Comparison of ENCODE assay signal across 9 cellular contexts in the genomic region with DNA sequence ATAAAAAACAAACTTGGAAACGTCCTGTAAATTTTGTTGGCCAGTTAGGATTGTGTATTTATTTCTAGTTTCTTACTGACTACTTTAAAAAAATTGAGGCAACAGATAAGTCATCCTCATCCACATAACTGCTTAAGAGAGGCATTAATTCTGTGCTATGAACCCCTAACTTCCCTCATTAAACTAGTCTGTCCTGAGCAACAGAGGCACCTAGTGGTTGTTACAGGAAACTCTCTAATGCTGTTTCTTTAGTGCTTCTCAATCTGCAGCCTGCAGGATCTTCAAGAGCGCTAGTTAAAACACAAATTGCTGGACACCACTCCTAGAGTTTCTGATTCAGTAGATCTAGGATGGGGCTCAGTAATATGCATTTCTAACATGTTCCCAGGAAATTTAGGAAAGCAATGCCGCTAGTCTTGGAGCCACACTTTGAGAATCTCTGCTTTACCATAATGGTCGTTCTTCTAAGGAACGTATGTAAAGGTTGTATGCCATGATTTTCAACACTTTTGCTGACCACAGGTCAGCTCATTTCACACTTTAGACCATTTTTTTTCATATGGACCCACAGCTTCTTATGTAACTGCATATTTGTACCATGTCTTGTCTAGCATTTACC.
A peak's percentile ranks its signal among the peaks of the same experiment; 100 is the strongest.
DNase-seq lines count a peak whose midpoint lies in the region; ATAC-seq and TF ChIP-seq lines count a peak whose summit lies in the region.
"Had no signal": no experiment of that assay in that cellular context is flagged by ENCODE, and none has a peak within 500 bp of the region (broad histone marks: within the 10 kb centered on the region; RNA-seq: fewer than 3 reads in every experiment).

No MANE protein-coding gene starts in this region.

- no peak overlapping the region for H3K4me3 Mint-ChIP-seq in CD8-positive, alpha-beta memory T cell

- no peaks in the 10 kb centered on the region for H3K36me3 ChIP-seq in body of pancreas (replicated peaks in 1 of 2; ENCODE audit: insufficient read depth in 1 of 2, low read depth in 2 of 2)
- no peaks in the 10 kb centered on the region for H3K36me3 ChIP-seq in mesenchymal stem cell (ENCODE audit: control insufficient read depth in 1 of 2, insufficient read depth in 2 of 2, low read depth in 1 of 2, low read length in 2 of 2)
- no peaks in the 10 kb centered on the region for H3K36me3 ChIP-seq in CD8-positive, alpha-beta memory T cell (ENCODE audit: insufficient read depth, low read length)
- H3K36me3 ChIP-seq: BLaER1 treated with 17β-estradiol and CSF1 and Interleukin-3, amounts not matched to agents 10 nM and 100 nM had no signal

- CTCF ChIA-PET in CD8-positive, alpha-beta memory T cell (lab: Charles Lee): no interaction called here

- TF ChIP-seq CTCF in HFF-Myc (IDR thresholded peaks at IDR 0.05; ENCODE audit: low read depth, low read length, missing control alignments) (peak; percentile 36), body of pancreas (IDR thresholded peaks at IDR 0.05) (peak in 4 of 7 experiments; percentile 24 to 42 (median 32))

- no peak overlapping the region for H3K4me3 ChIP-seq in HFF-Myc (replicated peaks; ENCODE audit: low read depth, low read length)
- H3K4me3 ChIP-seq in body of pancreas: no peak overlapping the region
- no peak overlapping the region for H3K4me3 ChIP-seq in mesenchymal stem cell (ENCODE audit: insufficient read depth in 1 of 2, low read depth in 1 of 2, low read length in 2 of 2)
- no peak overlapping the region for H3K4me3 ChIP-seq in CD8-positive, alpha-beta memory T cell (ENCODE audit: low read length)
- H3K4me3 ChIP-seq: BLaER1 treated with 17β-estradiol and CSF1 and Interleukin-3, amounts not matched to agents 10 nM and 100 nM had no signal

- H3K18ac ChIP-seq in mesenchymal stem cell (ENCODE audit: low read depth in 1 of 2, low read length in 2 of 2): no peak overlapping the region

- no peaks in the 10 kb centered on the region for H3K79me1 ChIP-seq in mesenchymal stem cell (replicated peaks; ENCODE audit: low read length, poor library complexity, severe bottlenecking)

- H3K27me3 Mint-ChIP-seq in CD8-positive, alpha-beta memory T cell: peaks cover 2 to 12% of the 10 kb centered on the region in 2 donors

- no peaks in the 10 kb centered on the region for H3K4me1 ChIP-seq in body of pancreas
- no peaks in the 10 kb centered on the region for H3K4me1 ChIP-seq in mesenchymal stem cell (ENCODE audit: control insufficient read depth, insufficient read depth, low read depth, low read length)
- H3K4me1 ChIP-seq in CD8-positive, alpha-beta memory T cell (ENCODE audit: insufficient read depth, low read length): no peaks in the 10 kb centered on the region
- H3K4me1 ChIP-seq: BLaER1 treated with 17β-estradiol and CSF1 and Interleukin-3, amounts not matched to agents 10 nM and 100 nM had no signal

- H3K27ac ChIP-seq in body of pancreas (no peak overlapping the region), mesenchymal stem cell (ENCODE audit: low read length, poor library complexity, severe bottlenecking) (no peak overlapping the region)
- no peak overlapping the region for H3K27ac ChIP-seq in CD8-positive, alpha-beta memory T cell (ENCODE audit: low read depth, low read length)
- H3K27ac ChIP-seq: BLaER1 treated with 17β-estradiol and CSF1 and Interleukin-3, amounts not matched to agents 10 nM and 100 nM had no signal

- no peaks in the 10 kb centered on the region for H3K36me3 Mint-ChIP-seq in CD8-positive, alpha-beta memory T cell

- no peak overlapping the region for H2BK12ac ChIP-seq in mesenchymal stem cell (ENCODE audit: low read length in 2 of 2)

- no peak for ATAC-seq in body of pancreas

- no peak overlapping the region for H2BK5ac ChIP-seq in mesenchymal stem cell (ENCODE audit: low read depth, low read length, poor library complexity, severe bottlenecking)

- no peak overlapping the region for H3K4ac ChIP-seq in mesenchymal stem cell (ENCODE audit: low read depth in 1 of 2, low read length in 2 of 2)

- no peak overlapping the region for H2AK5ac ChIP-seq in mesenchymal stem cell (ENCODE audit: low read length, severe bottlenecking)

- H3K4me1 Mint-ChIP-seq in CD8-positive, alpha-beta memory T cell: no peaks in the 10 kb centered on the region

- no peak overlapping the region for H2BK120ac ChIP-seq in mesenchymal stem cell (ENCODE audit: low read depth, low read length)

- POLR2A ChIA-PET in CD8-positive, alpha-beta memory T cell (lab: Charles Lee): no interaction called here

- H3K9ac ChIP-seq in mesenchymal stem cell (ENCODE audit: low read length): no peak overlapping the region
- H3K9ac ChIP-seq: BLaER1 treated with 17β-estradiol and CSF1 and Interleukin-3, amounts not matched to agents 10 nM and 100 nM had no signal

- H4K91ac ChIP-seq in mesenchymal stem cell (ENCODE audit: low read length): no peak overlapping the region

- H2AFZ ChIP-seq in mesenchymal stem cell (ENCODE audit: low read depth, low read length): no peak overlapping the region

- 39 to 59% methylated on average over 5 of the region's 5 CpGs for WGBS in body of pancreas, 2 donors
- 79% methylated on average over 4 of the region's 5 CpGs for WGBS in mesenchymal stem cell

- H3K27me3 ChIP-seq in body of pancreas (no peaks in the 10 kb centered on the region), mesenchymal stem cell (ENCODE audit: control insufficient read depth in 1 of 2, insufficient read depth in 1 of 2, low read length in 2 of 2) (peaks cover 0 to 5% of the 10 kb centered on the region in 2 experiments)
- no peaks in the 10 kb centered on the region for H3K27me3 ChIP-seq in CD8-positive, alpha-beta memory T cell (ENCODE audit: insufficient read depth, low read length, poor library complexity, severe bottlenecking)
- H3K27me3 ChIP-seq: BLaER1 treated with 17β-estradiol and CSF1 and Interleukin-3, amounts not matched to agents 10 nM and 100 nM had no signal

- H4K8ac ChIP-seq in mesenchymal stem cell (ENCODE audit: low read length): no peak overlapping the region

- no peak overlapping the region for H3K27ac Mint-ChIP-seq in CD8-positive, alpha-beta memory T cell

- peaks cover 0 to 10% (median 0%) of the 10 kb centered on the region in 5 donors for H3K9me3 Mint-ChIP-seq in CD8-positive, alpha-beta memory T cell

- no peak overlapping the region for H3K4me2 ChIP-seq in mesenchymal stem cell (ENCODE audit: low read length, poor library complexity, severe bottlenecking)
- H3K4me2 ChIP-seq: BLaER1 treated with 17β-estradiol and CSF1 and Interleukin-3, amounts not matched to agents 10 nM and 100 nM had no signal

- intact Hi-C loops in body of pancreas (cut with DNase I): no loop called here

- H2BK15ac ChIP-seq in mesenchymal stem cell (ENCODE audit: low read depth, poor library complexity, severe bottlenecking): no peak overlapping the region

- TF ChIP-seq POLR2A in body of pancreas (IDR thresholded peaks at IDR 0.05): no peak

- H3K23ac ChIP-seq in mesenchymal stem cell (ENCODE audit: low read length in 2 of 2): no peak overlapping the region

- DNase-seq in NCI-H82 (lab: John Stamatoyannopoulos, UW) (peak; percentile 27), NCI-H82 treated with DMSO at 0.1 percent for 48 hours (lab: John Stamatoyannopoulos, UW; ENCODE audit: unreplicated experiment) (no peak), HFF-Myc (ENCODE audit: extremely low read depth, low read depth) (peak; percentile 6), NCI-H1694 treated with DMSO at 0.1 percent for 48 hours (lab: John Stamatoyannopoulos, UW) (peak; percentile 31), body of pancreas (no peak), pons (ENCODE audit: low spot score) (peak; percentile 8), mesenchymal stem cell (no peak)
- no peak for DNase-seq in CD8-positive, alpha-beta memory T cell

- H3K14ac ChIP-seq in mesenchymal stem cell (ENCODE audit: low read length in 2 of 2): no peak overlapping the region

- H3K9me3 ChIP-seq in body of pancreas: no peaks in the 10 kb centered on the region
- H3K9me3 ChIP-seq in mesenchymal stem cell (ENCODE audit: control insufficient read depth, low read length): no peaks in the 10 kb centered on the region
- no peaks in the 10 kb centered on the region for H3K9me3 ChIP-seq in CD8-positive, alpha-beta memory T cell (ENCODE audit: low read length)
- H3K9me3 ChIP-seq: BLaER1 treated with 17β-estradiol and CSF1 and Interleukin-3, amounts not matched to agents 10 nM and 100 nM had no signal

Comparison
In these comparisons a context has a peak if more than half of its experiments do, and no peak if none do; other contexts are left out.
1. DNase-seq: peak in NCI-H82 (single experiment), HFF-Myc (single experiment), NCI-H1694 treated with DMSO at 0.1 percent for 48 hours (single experiment) and pons (single experiment); none in NCI-H82 treated with DMSO at 0.1 percent for 48 hours (single experiment), body of pancreas (0 of 4), mesenchymal stem cell (single experiment) and CD8-positive, alpha-beta memory T cell (0 of 5).